10 cellular contexts compared by ENCODE assay signal in genomic region chr20:53597085-53597482, GRCh38. TPM values are rescaled to one million over a fixed set of nuclear protein-coding genes. Genes with fewer than 3 reads are reported as not detected.
A peak's percentile ranks its signal among the peaks of the same experiment; 100 is the strongest.
DNase-seq lines count a peak whose midpoint lies in the region; TF ChIP-seq lines count a peak whose summit lies in the region.
"Had no signal": no experiment of that assay in that cellular context is flagged by ENCODE, and none has a peak within 500 bp of the region (broad histone marks: within the 10 kb centered on the region; RNA-seq: fewer than 3 reads in every experiment).

No MANE protein-coding gene starts in this region.

- H3K9ac ChIP-seq in iPS-18a (ENCODE audit: low read length) = peak overlapping the region; percentile 32

- TF ChIP-seq POLR2A in stomach (IDR thresholded peaks at IDR 0.05) = no peak

- H3K9me3 ChIP-seq in iPS-18a (ENCODE audit: control insufficient read depth, low read depth, low read length) (no peaks in the 10 kb centered on the region), stomach (no peaks in the 10 kb centered on the region)

- H3K4me1 Mint-ChIP-seq in T-helper 2 cell treated with Interferon-gamma antibody and Interleukin-4, amounts not matched to agents 5 μg/mL and 100 μg/mL, for 36 hours (ENCODE audit: low read depth) = peaks cover 44% of the 10 kb centered on the region
- H3K4me1 Mint-ChIP-seq in activated naive CD8-positive, alpha-beta T cell (ENCODE audit: low read depth) = peaks cover 59% of the 10 kb centered on the region

- no peak for TF ChIP-seq CTCF in stomach (IDR thresholded peaks at IDR 0.05)

- no peaks in the 10 kb centered on the region for H3K9me3 Mint-ChIP-seq in T-helper 2 cell treated with Interferon-gamma antibody and Interleukin-4, amounts not matched to agents 5 μg/mL and 100 μg/mL, for 36 hours
- H3K9me3 Mint-ChIP-seq in activated naive CD8-positive, alpha-beta T cell (ENCODE audit: low read depth) = no peaks in the 10 kb centered on the region

- H3K4me3 ChIP-seq in iPS-18a (ENCODE audit: low read length) (no peak overlapping the region), stomach (peak overlapping the region in 1 of 4 donors; percentile 16)

- H3K36me3 ChIP-seq in iPS-18a (ENCODE audit: control insufficient read depth, low read depth, low read length) (no peaks in the 10 kb centered on the region), stomach (no peaks in the 10 kb centered on the region)

- no peaks in the 10 kb centered on the region for H3K27me3 Mint-ChIP-seq in T-helper 2 cell treated with Interferon-gamma antibody and Interleukin-4, amounts not matched to agents 5 μg/mL and 100 μg/mL, for 36 hours (ENCODE audit: low read depth)
- no peaks in the 10 kb centered on the region for H3K27me3 Mint-ChIP-seq in activated naive CD8-positive, alpha-beta T cell

- 11 to 18% (median 15%) methylated on average over 3 of the region's 3 CpGs for WGBS in stomach, 5 donors

- peak overlapping the region; percentile 91 for H3K27ac Mint-ChIP-seq in T-helper 2 cell treated with Interferon-gamma antibody and Interleukin-4, amounts not matched to agents 5 μg/mL and 100 μg/mL, for 36 hours
- H3K27ac Mint-ChIP-seq in activated naive CD8-positive, alpha-beta T cell = peak overlapping the region; percentile 72

- peaks cover 23% of the 10 kb centered on the region for H3K4me1 ChIP-seq in iPS-18a (ENCODE audit: control insufficient read depth, low read depth, low read length)
- peaks cover 0 to 42% (median 19%) of the 10 kb centered on the region in 4 donors for H3K4me1 ChIP-seq in stomach

- no peak for DNase-seq in T-helper 2 cell treated with Interferon-gamma antibody and Interleukin-4, amounts not matched to agents 5 μg/mL and 100 μg/mL, for 36 hours (ENCODE audit: low spot score)
- DNase-seq in T-helper 2 cell = no peak
- DNase-seq in stomach = peak; percentile 21
- DNase-seq in stimulated activated CD4-positive, alpha-beta T cell treated with anti-CD3 and anti-CD28 coated beads, Interleukin-4, amount 100 ng/mL, for 24 hours = no peak
- DNase-seq in retina = no peak
- no peak for DNase-seq in NCI-H1105 (lab: John Stamatoyannopoulos, UW)
- DNase-seq: activated CD4-positive, alpha-beta T cell treated with anti-CD3 and anti-CD28 coated beads, Interleukin-2, amount 50 U/mL, for 48 hours; NCI-H510A treated with DMSO at 0.1 percent for 48 hours had no signal

- no peaks in the 10 kb centered on the region for H3K27me3 ChIP-seq in iPS-18a (ENCODE audit: control insufficient read depth, insufficient read depth, low read length)
- no peaks in the 10 kb centered on the region for H3K27me3 ChIP-seq in stomach

- peak overlapping the region; percentile 84 for H3K4me3 Mint-ChIP-seq in T-helper 2 cell treated with Interferon-gamma antibody and Interleukin-4, amounts not matched to agents 5 μg/mL and 100 μg/mL, for 36 hours
- H3K4me3 Mint-ChIP-seq in activated naive CD8-positive, alpha-beta T cell = peak overlapping the region; percentile 27

- H3K27ac ChIP-seq in iPS-18a (ENCODE audit: low read length) (peak overlapping the region; percentile 30), stomach (peak overlapping the region; percentile 11 to 100 (median 100))

- H3K36me3 Mint-ChIP-seq in T-helper 2 cell treated with Interferon-gamma antibody and Interleukin-4, amounts not matched to agents 5 μg/mL and 100 μg/mL, for 36 hours (ENCODE audit: low read depth) = peaks cover 19% of the 10 kb centered on the region
- H3K36me3 Mint-ChIP-seq in activated naive CD8-positive, alpha-beta T cell = peaks cover 3% of the 10 kb centered on the region

- TF ChIP-seq EP300 in stomach (IDR thresholded peaks at IDR 0.05) = no peak

- intact Hi-C loops in stomach (cut with DNase I; ENCODE audit: low total_unique reads) = no loop called here

RNA-seq across cellular contexts. Expression of gene ZNF217, which starts 3.4 kb away (rescaled TPM):
- total RNA-seq in stomach = 10 to 100 TPM; 24.3 to 40.2 (median 31.7) TPM
- polyA plus RNA-seq in stomach = 1 to 10 TPM; 6.3 to 9.6 (median 7.1) TPM
